8 cellular contexts compared by ENCODE assay signal in genomic region chr1:155002479-155003226, GRCh38. TPM values are rescaled to one million over a fixed set of nuclear protein-coding genes. Genes with fewer than 3 reads are reported as not detected.
DNase-seq lines count a peak whose midpoint lies in the region; ATAC-seq and TF ChIP-seq lines count a peak whose summit lies in the region.

ZBTB7B (plus strand) TSS chr1:155002802; CDS start chr1:155014661, 11,859 bp downstream.

- peak within 1 kb of the TSS; percentile 69 for H3K4me2 ChIP-seq in SU-DHL-6 (ENCODE audit: low read depth, low read length, poor library complexity, severe bottlenecking)

- ATAC-seq in mucosa of descending colon (peak; percentile 5), HG03469 (IDR thresholded peaks at IDR 0.05; ENCODE audit: unreplicated experiment) (no peak)

- no peaks in the 10 kb centered on the region for H4K20me1 ChIP-seq in SU-DHL-6 (ENCODE audit: low read depth, low read length)

- peak within 1 kb of the TSS; percentile 38 for H3K9ac ChIP-seq in SU-DHL-6 (ENCODE audit: low read length)

- H3K4me3 ChIP-seq in HFF-Myc (replicated peaks; ENCODE audit: low read depth, low read length), result peak within 1 kb of the TSS; percentile 93
- H3K4me3 ChIP-seq in SU-DHL-6 (ENCODE audit: insufficient read depth, low read length, poor library complexity, severe bottlenecking), result peak within 1 kb of the TSS; percentile 50
- H3K4me3 ChIP-seq in epithelial cell of esophagus (ENCODE audit: low read length), result peak within 1 kb of the TSS; percentile 89
- peak within 1 kb of the TSS; percentile 84 for H3K4me3 ChIP-seq in mucosa of descending colon
- H3K4me3 ChIP-seq in urinary bladder (ENCODE audit: low read depth, low read length), result peak within 1 kb of the TSS; percentile 83

- H2AFZ ChIP-seq in SU-DHL-6 (ENCODE audit: low read depth, low read length, severe bottlenecking), result no peak within 1 kb of the TSS

- H3K27me3 ChIP-seq in SU-DHL-6 (ENCODE audit: low read length), result no peaks in the 10 kb centered on the region

- no peaks in the 10 kb centered on the region for H3K9me2 ChIP-seq in SU-DHL-6 (replicated peaks; ENCODE audit: insufficient read depth, low read length)

- H3K9me3 ChIP-seq in SU-DHL-6 (ENCODE audit: insufficient read depth, low read length) (no peaks in the 10 kb centered on the region), mucosa of descending colon (no peaks in the 10 kb centered on the region)

- WGBS in urinary bladder, result under 1% methylated on average over 33 of the region's 34 CpGs

- intact Hi-C loops in mucosa of descending colon (cut with DNase I, micrococcal nuclease), result no loop called here

- no peaks in the 10 kb centered on the region for H3K79me2 ChIP-seq in SU-DHL-6 (ENCODE audit: insufficient read depth, low read length)

- H3K4me1 ChIP-seq in mucosa of descending colon (ENCODE audit: low read depth), result peaks cover 54% of the 10 kb centered on the region
- H3K4me1 ChIP-seq in urinary bladder (ENCODE audit: insufficient read depth), result no peaks in the 10 kb centered on the region

- TF ChIP-seq CTCF in HFF-Myc (IDR thresholded peaks at IDR 0.05; ENCODE audit: low read depth, low read length, missing control alignments) (no peak), SU-DHL-6 (IDR thresholded peaks at IDR 0.05; ENCODE audit: insufficient read depth, low read length, poor library complexity, severe bottlenecking) (no peak), epithelial cell of esophagus (IDR thresholded peaks at IDR 0.05; ENCODE audit: insufficient read depth, low read depth, low read length, missing control alignments) (no peak), mucosa of descending colon (IDR thresholded peaks at IDR 0.05) (no peak)

- peaks cover 11% of the 10 kb centered on the region; the same call in 1 of the 2 replicates for H3F3A ChIP-seq in SU-DHL-6 (ENCODE audit: insufficient read depth)

- no peaks in the 10 kb centered on the region for H3K36me3 ChIP-seq in SU-DHL-6 (ENCODE audit: low read length)
- no peaks in the 10 kb centered on the region for H3K36me3 ChIP-seq in mucosa of descending colon (ENCODE audit: low read depth)
- H3K36me3 ChIP-seq in urinary bladder (ENCODE audit: insufficient read depth), result no peaks in the 10 kb centered on the region

- DNase-seq in COLO668 (lab: John Stamatoyannopoulos, UW; ENCODE audit: unreplicated experiment) (peak; percentile 71), HFF-Myc (ENCODE audit: extremely low read depth, low read depth) (no peak), epithelial cell of esophagus (ENCODE audit: low read depth) (peak; percentile 35), mucosa of descending colon (peak; percentile 59 to 83 (median 78)), occipital lobe (lab: John Stamatoyannopoulos, UW) (no peak)

- no peak within 1 kb of the TSS for H3K27ac ChIP-seq in SU-DHL-6 (ENCODE audit: low read depth, low read length)
- peak within 1 kb of the TSS; percentile 89 for H3K27ac ChIP-seq in urinary bladder (ENCODE audit: low read depth)

RNA-seq across cellular contexts. Expression of gene ZBTB7B, which starts in this region (rescaled TPM):
- total RNA-seq in mucosa of descending colon (100 to 1,000 TPM; 175 to 313 (median 255) TPM), urinary bladder (14.7 TPM), occipital lobe (1.7 TPM)
- polyA plus RNA-seq in urinary bladder, result 52.0 TPM

Comparison
In these comparisons a context has a peak if more than half of its experiments do, and no peak if none do; other contexts are left out.
1. RNA of gene ZBTB7B (total RNA-seq): 175 to 313 TPM in mucosa of descending colon; 14.7 TPM in urinary bladder (single experiment) and 1.7 TPM in occipital lobe (single experiment); every median in the first group is over 10 times any median in the second.
2. DNase-seq: peak in COLO668 (single experiment), epithelial cell of esophagus (single experiment) and mucosa of descending colon (3 of 3); none in HFF-Myc (single experiment) and occipital lobe (single experiment).
3. Peak in every context shown above with its lines, with median percentiles within 50 percentile points of each other: H3K4me3 ChIP-seq.